In genomic region chr12:121189061-121189886, GRCh38 we compare ENCODE assay signal across 25 cellular contexts. TPM values are rescaled to one million over a fixed set of nuclear protein-coding genes. Genes with fewer than 3 reads are reported as not detected.
A peak's percentile ranks its signal among the peaks of the same experiment; 100 is the strongest.
DNase-seq lines count a peak whose midpoint lies in the region; ATAC-seq, FAIRE-seq and TF ChIP-seq lines count a peak whose summit lies in the region.
"Had no signal": no experiment of that assay in that cellular context is flagged by ENCODE, and none has a peak within 500 bp of the region (broad histone marks: within the 10 kb centered on the region; RNA-seq: fewer than 3 reads in every experiment).

No MANE protein-coding gene starts in this region.

- FAIRE-seq in K562 (lab: Jason Lieb, UNC) = peak; percentile 70
- FAIRE-seq: endometrium had no signal

- H3K4me1 Mint-ChIP-seq in CD8-positive, alpha-beta memory T cell = no peaks in the 10 kb centered on the region
- H3K4me1 Mint-ChIP-seq: brain had no signal

- TF ChIP-seq EP300 in K562 (IDR thresholded peaks at IDR 0.05; ENCODE audit: low read length) = peak; percentile 47; the same call in 1 of the 2 replicates

- H3K36me3 Mint-ChIP-seq in CD8-positive, alpha-beta memory T cell = peaks cover 0 to 11% (median 8%) of the 10 kb centered on the region in 3 donors
- H3K36me3 Mint-ChIP-seq: activated naive CD8-positive, alpha-beta T cell treated with anti-CD3 and anti-CD28 coated beads, Interleukin-2, amount 10 ng/mL, durations not matched to agents 7 days and 5 days; brain; memory B cell had no signal

- POLR2A ChIA-PET in K562 (lab: Yijun Ruan, JAX) = interaction anchor here (0.6 to 1.6 kb wide), 2 partner anchors 9 to 29 kb away, joined by 3 to 6 read pairs; no protein-coding TSS in a partner anchor
- POLR2A ChIA-PET in CD8-positive, alpha-beta memory T cell (lab: Charles Lee) = no interaction called here

- no peaks in the 10 kb centered on the region for H3K9me3 Mint-ChIP-seq in CD8-positive, alpha-beta memory T cell
- H3K9me3 Mint-ChIP-seq: activated naive CD8-positive, alpha-beta T cell treated with anti-CD3 and anti-CD28 coated beads, Interleukin-2, amount 10 ng/mL, durations not matched to agents 7 days and 5 days; memory B cell; naive thymus-derived CD8-positive, alpha-beta T cell had no signal

- TF ChIP-seq CTCF in K562 (IDR thresholded peaks at IDR 0.05 in 2 of 3, conservative IDR thresholded peaks at IDR 0.05 in 1 of 3; ENCODE audit: insufficient read depth in 2 of 3, low read depth in 1 of 3, low read length in 3 of 3) = peak in 2 of 3 experiments; percentile 5 to 6; a peak in 1 of 6 replicates

- no peaks in the 10 kb centered on the region for H3K27me3 ChIP-seq in K562 (ENCODE audit: control insufficient read depth in 2 of 2, insufficient read depth in 2 of 2, low read length in 2 of 2)
- H3K27me3 ChIP-seq in CD8-positive, alpha-beta memory T cell (ENCODE audit: insufficient read depth, low read length, poor library complexity, severe bottlenecking) = no peaks in the 10 kb centered on the region
- H3K27me3 ChIP-seq: colonic mucosa, MG63, sigmoid colon, upper lobe of left lung had no signal

- H3K4me2 ChIP-seq in K562 (ENCODE audit: insufficient read depth, low read length) = peak overlapping the region; percentile 43

- H3K27ac ChIP-seq in K562 (ENCODE audit: extremely low read depth, low read depth, low read length) = no peak overlapping the region; the same call in 2 of the 3 replicates
- H3K27ac ChIP-seq in CD8-positive, alpha-beta memory T cell (ENCODE audit: low read depth, low read length) = no peak overlapping the region
- H3K27ac ChIP-seq: colonic mucosa, parathyroid adenoma had no signal

- peak overlapping the region in 1 of 8 donors; percentile 54 for H3K27ac Mint-ChIP-seq in CD8-positive, alpha-beta memory T cell
- H3K27ac Mint-ChIP-seq: activated naive CD8-positive, alpha-beta T cell treated with anti-CD3 and anti-CD28 coated beads, Interleukin-2, amount 10 ng/mL, durations not matched to agents 7 days and 5 days; B cell; brain; memory B cell had no signal

- peaks cover 12 to 17% of the 10 kb centered on the region in 2 experiments for H3K4me1 ChIP-seq in K562 (replicated peaks in 1 of 2; ENCODE audit: control insufficient read depth in 2 of 2, insufficient read depth in 2 of 2, low read length in 2 of 2)
- no peaks in the 10 kb centered on the region for H3K4me1 ChIP-seq in CD8-positive, alpha-beta memory T cell (ENCODE audit: insufficient read depth, low read length)
- H3K4me1 ChIP-seq: colonic mucosa, parathyroid adenoma, sigmoid colon had no signal

- H3K4me3 Mint-ChIP-seq in CD8-positive, alpha-beta memory T cell = no peak overlapping the region
- H3K4me3 Mint-ChIP-seq: activated naive CD8-positive, alpha-beta T cell treated with anti-CD3 and anti-CD28 coated beads, Interleukin-2, amount 10 ng/mL, durations not matched to agents 7 days and 5 days; B cell; brain; memory B cell; naive thymus-derived CD8-positive, alpha-beta T cell had no signal

- no peaks in the 10 kb centered on the region for H3K9me3 ChIP-seq in K562 (replicated peaks; ENCODE audit: control insufficient read depth, insufficient read depth, low read depth, low read length)
- H3K9me3 ChIP-seq in CD8-positive, alpha-beta memory T cell (ENCODE audit: low read length) = no peaks in the 10 kb centered on the region
- H3K9me3 ChIP-seq: colonic mucosa, MG63, sigmoid colon, upper lobe of left lung had no signal

- 55% methylated on average over 11 of the region's 15 CpGs for WGBS in K562 (ENCODE audit: insufficient coverage, low coverage, missing lambda C conversion rate)

- H3K27me3 Mint-ChIP-seq in CD8-positive, alpha-beta memory T cell = no peaks in the 10 kb centered on the region
- H3K27me3 Mint-ChIP-seq: activated naive CD8-positive, alpha-beta T cell treated with anti-CD3 and anti-CD28 coated beads, Interleukin-2, amount 10 ng/mL, durations not matched to agents 7 days and 5 days; B cell; memory B cell; naive thymus-derived CD8-positive, alpha-beta T cell had no signal

- no peaks in the 10 kb centered on the region for H3K9me1 ChIP-seq in K562 (ENCODE audit: control insufficient read depth, insufficient read depth, low read length)

- no peaks in the 10 kb centered on the region for H3K36me3 ChIP-seq in K562 (ENCODE audit: control insufficient read depth, insufficient read depth, low read length)
- no peaks in the 10 kb centered on the region for H3K36me3 ChIP-seq in CD8-positive, alpha-beta memory T cell (ENCODE audit: insufficient read depth, low read length)
- H3K36me3 ChIP-seq: colonic mucosa, MG63 had no signal

- ATAC-seq in K562 (peak; percentile 72), GM18868 (IDR thresholded peaks at IDR 0.05; ENCODE audit: unreplicated experiment) (no peak)
- ATAC-seq: left colon; naive thymus-derived CD8-positive, alpha-beta T cell had no signal

- H4K20me1 ChIP-seq in K562 (replicated peaks; ENCODE audit: control insufficient read depth, insufficient read depth, low read length) = no peaks in the 10 kb centered on the region

- no TSS peak for BruUV-seq in K562 (replicated peaks; lab: Mats Ljungman, UMichigan)

- H3K4me3 ChIP-seq in K562 = no peak overlapping the region
- no peak overlapping the region for H3K4me3 ChIP-seq in CD8-positive, alpha-beta memory T cell (ENCODE audit: low read length)
- H3K4me3 ChIP-seq: colonic mucosa, MG63, sigmoid colon, upper lobe of left lung had no signal

- peak overlapping the region; percentile 53 for H2AFZ ChIP-seq in K562 (ENCODE audit: low read depth, low read length)
- H2AFZ ChIP-seq: parathyroid adenoma had no signal

- no peak for TF ChIP-seq POLR2A in K562 (conservative IDR thresholded peaks at IDR 0.05)

- CTCF ChIA-PET in K562 (lab: Yijun Ruan, JAX; ENCODE audit: low intra/inter-chr PET ratio) = interaction anchor here (0.7 kb wide), 1 partner anchor 267 kb away, joined by 4 read pairs; no protein-coding TSS in a partner anchor
- CTCF ChIA-PET in CD8-positive, alpha-beta memory T cell (lab: Charles Lee) = interaction anchor here (1.3 kb wide), 1 partner anchor 20 kb away, joined by 3 read pairs; no protein-coding TSS in a partner anchor

- H3K9ac ChIP-seq in K562 (ENCODE audit: insufficient read depth in 1 of 2, low read depth in 2 of 2, low read length in 2 of 2) = peak overlapping the region in 1 of 2 experiments; percentile 82; a peak in 2 of 4 replicates
- H3K9ac ChIP-seq: parathyroid adenoma had no signal

- no peaks in the 10 kb centered on the region for H3K79me2 ChIP-seq in K562 (ENCODE audit: control insufficient read depth, insufficient read depth, low read length)
- H3K79me2 ChIP-seq: parathyroid adenoma had no signal

- in situ Hi-C loops in ACHN (cut with HindIII; ENCODE audit: low pct_ligation_motif_present, low pct_unique_long_range_greater_than_20kb, low sequenced_read_pairs) (no loop called here), K562 (cut with MboI) (no loop called here)

- intact Hi-C loops in K562 (cut with micrococcal nuclease) = no loop called here

- DNase-seq in ACHN (peak; percentile 71), OCI-M1 (lab: John Stamatoyannopoulos, UW) (peak; percentile 34), K562 (ENCODE audit: extremely low read depth in 1 of 4, low spot score in 3 of 4) (peak; percentile 53 to 66 (median 60)), iris pigment epithelial cell (ENCODE audit: low read depth) (peak; percentile 40), NCI-H446 (lab: John Stamatoyannopoulos, UW) (no peak), NCI-H2029 treated with DMSO at 0.1 percent for 48 hours (lab: John Stamatoyannopoulos, UW) (no peak)
- no peak for DNase-seq in CD8-positive, alpha-beta memory T cell
- DNase-seq: activated CD4-positive, alpha-beta T cell treated with anti-CD3 and anti-CD28 coated beads, Interleukin-2, amount 50 U/mL, for 1 hour; activated naive CD8-positive, alpha-beta T cell treated with anti-CD3 and anti-CD28 coated beads, Interleukin-2, amount 10 ng/mL, durations not matched to agents 7 days and 5 days; colonic mucosa; GOT3; left colon; MG63; naive thymus-derived CD8-positive, alpha-beta T cell; NCI-H1417 treated with DMSO at 0.1 percent for 48 hours; Right ventricle myocardium superior; sigmoid colon; T-helper 1 cell; upper lobe of left lung had no signal

- TF ChIP-seq RAD21 in K562 (CRISPR knock-in tag; conservative IDR thresholded peaks at IDR 0.05 in 1 of 2, IDR thresholded peaks at IDR 0.05 in 1 of 2) = no peak

RNA-seq across cellular contexts. Expression of gene P2RX4, which starts 20.7 kb away (rescaled TPM):
- total RNA-seq in K562 (2011; cell fraction: chromatin; rRNA removed; ENCODE audit: low replicate concordance) = 40.9 and 60.5 TPM in 2 replicates
- 47.8 and 47.9 TPM in 2 replicates for total RNA-seq in K562 (2011; cell fraction: nucleolus; rRNA removed)
- 55.4 and 61.5 TPM in 2 replicates for total RNA-seq in K562 (2011; cell fraction: nucleoplasm; rRNA removed)
- total RNA-seq in K562 (2014; rRNA removed) (14.3 and 18.9 TPM in 2 replicates), K562 (2014; rRNA removed; fragmentation: Illumina TruSeq; extraction: Trizol) (7.8 and 9.6 TPM in 2 replicates), K562 (2015; rRNA removed; fragmentation: Illumina TruSeq; extraction: Trizol) (8.3 and 10.5 TPM in 2 replicates), K562 (2021) (12.8 and 14.2 TPM in 2 replicates)
- polyA plus RNA-seq in K562 (2011; rRNA removed) (15.4 and 20.8 TPM in 2 replicates), K562 (2014; fragmentation: Illumina TruSeq; extraction: Trizol) (11.7 and 13.0 TPM in 2 replicates), K562 (2014; fragmentation: Nextera tagmentation; extraction: Ambion mirVana) (1 to 10 TPM; 6.6 to 10.0 TPM), K562 (2014; rRNA removed) (21.5 and 23.4 TPM in 2 replicates)
- polyA plus RNA-seq in K562 (2011; cell fraction: cytosol; rRNA removed) = 21.4 and 26.2 TPM in 2 replicates
- polyA plus RNA-seq in K562 (2011; cell fraction: nucleus; rRNA removed) = 26.6 and 29.1 TPM in 2 replicates
- 12.8 and 57.1 TPM in 2 replicates for polyA plus RNA-seq in K562 (2012)
- polyA minus RNA-seq in K562 (2011; rRNA and poly(A)+ RNA removed) = 14.9 and 19.2 TPM in 2 replicates
- 5.3 and 9.4 TPM in 2 replicates for polyA minus RNA-seq in K562 (2011; cell fraction: cytosol; rRNA and poly(A)+ RNA removed)
- 10.4 and 14.0 TPM in 2 replicates for polyA minus RNA-seq in K562 (2011; cell fraction: nucleus; rRNA and poly(A)+ RNA removed)
- total RNA-seq in CD8-positive, alpha-beta memory T cell = 10 to 100 TPM; 39.2 to 40.3 TPM
- polyA plus RNA-seq in CD8-positive, alpha-beta memory T cell = 27.0 TPM

RNA-seq across cellular contexts. Expression of gene P2RX7, which starts 56.6 kb away (rescaled TPM):
- total RNA-seq in K562 (2011; cell fraction: chromatin; rRNA removed; ENCODE audit: low replicate concordance) = 0.42 TPM in 1 of 2 replicates, not detected in the other
- total RNA-seq in K562 (2011; cell fraction: nucleolus; rRNA removed) = 0.13 TPM in 1 of 2 replicates, not detected in the other
- total RNA-seq in K562 (2011; cell fraction: nucleoplasm; rRNA removed) = 0.31 and 0.37 TPM in 2 replicates
- total RNA-seq in K562 (2014; rRNA removed) (0.09 and 0.20 TPM in 2 replicates), K562 (2014; rRNA removed; fragmentation: Illumina TruSeq; extraction: Trizol) (0.38 and 0.44 TPM in 2 replicates), K562 (2015; rRNA removed; fragmentation: Illumina TruSeq; extraction: Trizol) (0.25 and 0.30 TPM in 2 replicates), K562 (2021) (0.40 TPM in 2 replicates)
- polyA plus RNA-seq in K562 (2011; rRNA removed) (0.04 and 0.12 TPM in 2 replicates), K562 (2014; fragmentation: Illumina TruSeq; extraction: Trizol) (0.46 and 0.65 TPM in 2 replicates), K562 (2014; fragmentation: Nextera tagmentation; extraction: Ambion mirVana) (under 1 TPM; 0.30 to 0.38 TPM), K562 (2014; rRNA removed) (0.15 and 0.27 TPM in 2 replicates)
- polyA plus RNA-seq in K562 (2011; cell fraction: cytosol; rRNA removed) = 0.04 TPM in 1 of 2 replicates, not detected in the other
- polyA plus RNA-seq in K562 (2011; cell fraction: nucleus; rRNA removed) = 0.08 TPM in 1 of 2 replicates, not detected in the other
- polyA plus RNA-seq in K562 (2012) = 0.68 and 6.5 TPM in 2 replicates
- polyA minus RNA-seq in K562 (2011; rRNA and poly(A)+ RNA removed) = not detected in 2 replicates
- polyA minus RNA-seq in K562 (2011; cell fraction: cytosol; rRNA and poly(A)+ RNA removed) = not detected in 2 replicates
- not detected in 2 replicates for polyA minus RNA-seq in K562 (2011; cell fraction: nucleus; rRNA and poly(A)+ RNA removed)
- total RNA-seq in CD8-positive, alpha-beta memory T cell = 1 to 10 TPM; 4.3 to 4.5 TPM
- polyA plus RNA-seq in CD8-positive, alpha-beta memory T cell = 9.2 TPM

Comparison
In these comparisons a context has a peak if more than half of its experiments do, and no peak if none do; other contexts are left out.
1. DNase-seq: peak in ACHN (single experiment), OCI-M1 (single experiment), K562 (4 of 4) and iris pigment epithelial cell (single experiment); none in CD8-positive, alpha-beta memory T cell (0 of 5), NCI-H446 (0 of 2) and NCI-H2029 treated with DMSO at 0.1 percent for 48 hours (single experiment).